In the genomic region with DNA sequence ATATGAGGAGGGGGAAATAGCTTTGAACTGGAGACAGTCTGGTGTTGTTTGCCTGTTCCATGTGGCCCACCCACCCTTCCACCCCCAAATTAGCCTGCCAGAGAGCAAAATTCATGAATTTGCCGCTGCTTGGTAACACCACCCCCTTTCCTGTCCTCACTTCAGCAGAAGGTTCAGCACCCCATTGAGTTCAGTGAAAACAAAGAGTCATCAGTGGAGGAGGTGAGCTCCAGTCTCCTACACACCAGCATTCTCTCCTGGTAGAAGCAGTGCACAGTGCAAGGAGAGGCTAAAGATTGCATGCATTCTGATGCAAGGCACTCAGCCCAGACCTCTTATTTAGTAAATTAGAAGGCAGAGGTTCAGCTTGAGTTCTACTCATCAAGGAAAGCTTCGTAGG, we compare ENCODE assay signal across 14 cellular contexts.
"Had no signal": no experiment of that assay in that cellular context is flagged by ENCODE, and none has a peak within 500 bp of the region (broad histone marks: within the 10 kb centered on the region; RNA-seq: fewer than 3 reads in every experiment).

No MANE protein-coding gene starts in this region.

- H3K9me3 ChIP-seq: stomach, thoracic aorta had no signal

- H3K4me1 ChIP-seq: stomach had no signal

- H3K27me3 ChIP-seq: cardiac muscle cell, stomach had no signal

- DNase-seq: activated CD4-positive, alpha-beta memory T cell treated with anti-CD3 and anti-CD28 coated beads for 36 hours; activated gamma-delta T cell; activated T-cell treated with anti-CD3 and anti-CD28 coated beads, Interleukin-2, amount 50 U/mL, for 48 hours; effector CD8-positive, alpha-beta T cell; natural killer cell; stimulated activated CD4-positive, alpha-beta T cell treated with anti-CD3 and anti-CD28 coated beads, Interleukin-15, amount 100 ng/mL, for 24 hours; stimulated activated CD4-positive, alpha-beta T cell treated with anti-CD3 and anti-CD28 coated beads, Interleukin-4, amount 100 ng/mL, for 4 hours; stomach; T-cell; T1000 had no signal

- H3K36me3 ChIP-seq: cardiac muscle cell, stomach had no signal

- H3K27ac ChIP-seq: cardiac muscle cell, coronary artery, stomach, thoracic aorta had no signal

- H3K4me3 ChIP-seq: cardiac muscle cell, coronary artery, stomach, thoracic aorta had no signal

- ATAC-seq: left lobe of liver, natural killer cell, T-cell had no signal
